8 cellular contexts compared by ENCODE assay signal in the genomic region with DNA sequence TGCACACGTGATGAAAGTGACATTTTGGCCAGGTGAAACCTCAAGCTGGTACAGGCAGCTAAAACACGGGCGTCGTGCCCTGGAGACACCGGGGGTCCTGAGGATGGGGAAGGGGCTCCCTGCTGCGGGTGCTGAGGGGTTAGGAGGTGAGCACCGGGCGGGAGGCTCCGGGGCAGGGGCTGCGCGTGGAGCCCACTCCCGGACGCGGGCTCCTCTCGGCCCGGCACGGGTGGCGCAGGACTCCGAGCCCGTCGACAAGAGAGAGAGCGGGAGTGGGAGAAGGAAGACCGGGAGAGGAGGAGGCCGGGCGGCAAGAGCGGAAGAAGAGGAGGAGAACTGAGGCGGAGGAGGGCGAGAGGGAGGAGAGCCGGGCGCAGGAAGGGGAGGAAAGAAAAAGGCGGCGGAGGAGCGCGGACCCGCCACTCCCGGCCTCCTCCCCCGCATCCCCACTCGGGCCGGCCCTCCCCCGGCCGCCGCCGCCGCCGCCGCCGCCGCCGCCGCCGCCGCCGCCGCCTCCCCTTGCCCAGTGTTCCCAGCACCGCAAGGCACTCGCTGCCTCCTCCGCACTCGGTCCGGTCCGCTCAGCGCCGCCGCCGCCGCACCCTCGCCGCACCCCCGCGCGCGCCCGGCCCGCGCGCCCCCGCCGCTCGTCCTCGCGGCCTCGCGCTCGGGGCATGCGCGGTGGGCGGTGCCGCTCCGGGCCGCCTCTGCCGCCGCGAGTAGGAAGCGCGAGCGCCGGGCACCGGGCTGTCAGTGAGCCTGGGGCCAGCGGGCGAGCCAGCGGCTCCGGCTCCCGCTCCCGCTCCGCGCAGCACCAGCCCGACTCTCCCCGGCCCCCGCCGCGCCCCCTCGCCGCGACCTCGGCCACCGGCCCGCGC. TPM values are rescaled to one million over a fixed set of nuclear protein-coding genes. Genes with fewer than 3 reads are reported as not detected.
A peak's percentile ranks its signal among the peaks of the same experiment; 100 is the strongest.
DNase-seq lines count a peak whose midpoint lies in the region; ATAC-seq and TF ChIP-seq lines count a peak whose summit lies in the region.

Gene PRKCA, plus strand, starts transcription at position 750 of the 878 bp plus-strand sequence.

- no peaks in the 10 kb centered on the region for H3K9me3 Mint-ChIP-seq in natural killer cell treated with Interleukin-12 subunit alpha and Interleukin-12 subunit beta and Interleukin-15 and Interleukin-18, amount 100 ng/mL, for 72 hours
- H3K9me3 Mint-ChIP-seq in stimulated activated naive CD8-positive, alpha-beta T cell treated with anti-CD3 and anti-CD28 coated beads, Interleukin-15, amount 100 ng/mL, for 72 hours: no peaks in the 10 kb centered on the region

- H3K27ac Mint-ChIP-seq in natural killer cell treated with Interleukin-12 subunit alpha and Interleukin-12 subunit beta and Interleukin-15 and Interleukin-18, amount 100 ng/mL, for 72 hours: peak within 1 kb of the TSS; percentile 72 to 88
- H3K27ac Mint-ChIP-seq in stimulated activated naive CD8-positive, alpha-beta T cell treated with anti-CD3 and anti-CD28 coated beads, Interleukin-15, amount 100 ng/mL, for 72 hours: peak within 1 kb of the TSS; percentile 94 to 95

- peaks cover 9% of the 10 kb centered on the region for H3K36me3 Mint-ChIP-seq in natural killer cell treated with Interleukin-12 subunit alpha and Interleukin-12 subunit beta and Interleukin-15 and Interleukin-18, amount 100 ng/mL, for 72 hours

- peak; percentile 79 for ATAC-seq in HG03521 (IDR thresholded peaks at IDR 0.05; ENCODE audit: unreplicated experiment)
- peak; percentile 92 to 94 for ATAC-seq in natural killer cell treated with Interleukin-12 subunit alpha and Interleukin-12 subunit beta and Interleukin-15 and Interleukin-18, amount 100 ng/mL, for 72 hours
- peak; percentile 83 for ATAC-seq in stimulated activated naive CD8-positive, alpha-beta T cell treated with anti-CD3 and anti-CD28 coated beads, Interleukin-15, amount 100 ng/mL, for 72 hours

- H3K27me3 Mint-ChIP-seq in natural killer cell treated with Interleukin-12 subunit alpha and Interleukin-12 subunit beta and Interleukin-15 and Interleukin-18, amount 100 ng/mL, for 72 hours: peaks cover 0 to 11% of the 10 kb centered on the region in 2 donors
- H3K27me3 Mint-ChIP-seq in stimulated activated naive CD8-positive, alpha-beta T cell treated with anti-CD3 and anti-CD28 coated beads, Interleukin-15, amount 100 ng/mL, for 72 hours: no peaks in the 10 kb centered on the region

- H3K4me1 Mint-ChIP-seq in natural killer cell treated with Interleukin-12 subunit alpha and Interleukin-12 subunit beta and Interleukin-15 and Interleukin-18, amount 100 ng/mL, for 72 hours (ENCODE audit: low read depth in 2 of 2): peaks cover 22 to 39% of the 10 kb centered on the region in 2 donors
- H3K4me1 Mint-ChIP-seq in stimulated activated naive CD8-positive, alpha-beta T cell treated with anti-CD3 and anti-CD28 coated beads, Interleukin-15, amount 100 ng/mL, for 72 hours: peaks cover 56% of the 10 kb centered on the region

- no peak for TF ChIP-seq CTCF in fibroblast of the aortic adventitia (IDR thresholded peaks at IDR 0.05; ENCODE audit: insufficient read depth, low read length)

- H3K4me3 ChIP-seq in fibroblast of the aortic adventitia (ENCODE audit: low read depth, low read length): peak within 1 kb of the TSS; percentile 89

- H3K4me3 Mint-ChIP-seq in natural killer cell treated with Interleukin-12 subunit alpha and Interleukin-12 subunit beta and Interleukin-15 and Interleukin-18, amount 100 ng/mL, for 72 hours: peak within 1 kb of the TSS; percentile 95
- peak within 1 kb of the TSS; percentile 90 to 94 for H3K4me3 Mint-ChIP-seq in stimulated activated naive CD8-positive, alpha-beta T cell treated with anti-CD3 and anti-CD28 coated beads, Interleukin-15, amount 100 ng/mL, for 72 hours

- DNase-seq in Ammon's horn (ENCODE audit: low spot score) (peak; percentile 72), GM19240 (ENCODE audit: insufficient read length, low spot score) (peak; percentile 27), RPMI7951 (ENCODE audit: low read depth) (peak; percentile 76), fibroblast of the aortic adventitia (ENCODE audit: low read depth) (peak; percentile 70)
- DNase-seq in activated effector memory CD4-positive, alpha-beta T cell treated with Interleukin-2 at 50 U/mL for 16 hours: peak; percentile 67
- DNase-seq in natural killer cell treated with Interleukin-12 subunit alpha and Interleukin-12 subunit beta and Interleukin-15 and Interleukin-18, amount 100 ng/mL, for 72 hours (ENCODE audit: low spot score): peak; percentile 86
- peak; percentile 79 to 80 for DNase-seq in stimulated activated naive CD8-positive, alpha-beta T cell treated with anti-CD3 and anti-CD28 coated beads, Interleukin-15, amount 100 ng/mL, for 72 hours

RNA-seq across cellular contexts. Expression of gene PRKCA, which starts in this region (rescaled TPM):
- 11.9 and 12.3 TPM in 2 replicates for total RNA-seq in RPMI7951 (2014; rRNA removed; shearing (Covaris generic))
- total RNA-seq in fibroblast of the aortic adventitia (ENCODE audit: low replicate concordance): 14.1 and 43.7 TPM in 2 replicates
- total RNA-seq in natural killer cell treated with Interleukin-12 subunit alpha and Interleukin-12 subunit beta and Interleukin-15 and Interleukin-18, amount 100 ng/mL, for 72 hours: 10 to 100 TPM; 31.1 to 41.1 TPM

Comparison
In these comparisons a context has a peak if more than half of its experiments do, and no peak if none do; other contexts are left out.
1. Peak in every context shown above with its lines: DNase-seq, ATAC-seq and H3K4me3 ChIP-seq.
2. DNase-seq: peak in every context shown above with its lines; median percentile 86 in natural killer cell treated with Interleukin-12 subunit alpha and Interleukin-12 subunit beta and Interleukin-15 and Interleukin-18, amount 100 ng/mL, for 72 hours; 80 in stimulated activated naive CD8-positive, alpha-beta T cell treated with anti-CD3 and anti-CD28 coated beads, Interleukin-15, amount 100 ng/mL, for 72 hours; 76 in RPMI7951; 72 in Ammon's horn; 70 in fibroblast of the aortic adventitia; 67 in activated effector memory CD4-positive, alpha-beta T cell treated with Interleukin-2 at 50 U/mL for 16 hours; 27 in GM19240.